In genomic region chr22:24437091-24437490, GRCh38 we compare ENCODE assay signal across 2 cellular contexts.
TF ChIP-seq lines count a peak whose summit lies in the region.

No MANE protein-coding gene starts in this region.

TF ChIP-seq in GM12878, 131 proteins besides CTCF, POLR2A, EP300 and RAD21:
- TF ChIP-seq RELB (IDR thresholded peaks at IDR 0.05; ENCODE audit: low read depth) (no peak), NFYA (IDR thresholded peaks at IDR 0.05; ENCODE audit: borderline replicate concordance, low read depth, low read length) (no peak), ZNF622 (IDR thresholded peaks at IDR 0.05) (no peak), SIN3A (IDR thresholded peaks at IDR 0.05; ENCODE audit: low read depth, low read length) (no peak), IKZF2 (IDR thresholded peaks at IDR 0.05) (no peak), DPF2 (IDR thresholded peaks at IDR 0.05) (no peak), ZBTB11 (CRISPR knock-in tag; IDR thresholded peaks at IDR 0.05) (no peak), TCF3 (IDR thresholded peaks at IDR 0.05; ENCODE audit: borderline replicate concordance, insufficient read depth, low read depth, low read length) (no peak), NFIC (IDR thresholded peaks at IDR 0.05; ENCODE audit: low read depth, low read length) (no peak), NR2C1 (IDR thresholded peaks at IDR 0.05) (no peak), ZNF384 (IDR thresholded peaks at IDR 0.05; ENCODE audit: borderline replicate concordance, low read depth, low read length) (no peak), ATF2 (IDR thresholded peaks at IDR 0.05; ENCODE audit: low read length) (no peak)
- TF ChIP-seq, protein P1, sequence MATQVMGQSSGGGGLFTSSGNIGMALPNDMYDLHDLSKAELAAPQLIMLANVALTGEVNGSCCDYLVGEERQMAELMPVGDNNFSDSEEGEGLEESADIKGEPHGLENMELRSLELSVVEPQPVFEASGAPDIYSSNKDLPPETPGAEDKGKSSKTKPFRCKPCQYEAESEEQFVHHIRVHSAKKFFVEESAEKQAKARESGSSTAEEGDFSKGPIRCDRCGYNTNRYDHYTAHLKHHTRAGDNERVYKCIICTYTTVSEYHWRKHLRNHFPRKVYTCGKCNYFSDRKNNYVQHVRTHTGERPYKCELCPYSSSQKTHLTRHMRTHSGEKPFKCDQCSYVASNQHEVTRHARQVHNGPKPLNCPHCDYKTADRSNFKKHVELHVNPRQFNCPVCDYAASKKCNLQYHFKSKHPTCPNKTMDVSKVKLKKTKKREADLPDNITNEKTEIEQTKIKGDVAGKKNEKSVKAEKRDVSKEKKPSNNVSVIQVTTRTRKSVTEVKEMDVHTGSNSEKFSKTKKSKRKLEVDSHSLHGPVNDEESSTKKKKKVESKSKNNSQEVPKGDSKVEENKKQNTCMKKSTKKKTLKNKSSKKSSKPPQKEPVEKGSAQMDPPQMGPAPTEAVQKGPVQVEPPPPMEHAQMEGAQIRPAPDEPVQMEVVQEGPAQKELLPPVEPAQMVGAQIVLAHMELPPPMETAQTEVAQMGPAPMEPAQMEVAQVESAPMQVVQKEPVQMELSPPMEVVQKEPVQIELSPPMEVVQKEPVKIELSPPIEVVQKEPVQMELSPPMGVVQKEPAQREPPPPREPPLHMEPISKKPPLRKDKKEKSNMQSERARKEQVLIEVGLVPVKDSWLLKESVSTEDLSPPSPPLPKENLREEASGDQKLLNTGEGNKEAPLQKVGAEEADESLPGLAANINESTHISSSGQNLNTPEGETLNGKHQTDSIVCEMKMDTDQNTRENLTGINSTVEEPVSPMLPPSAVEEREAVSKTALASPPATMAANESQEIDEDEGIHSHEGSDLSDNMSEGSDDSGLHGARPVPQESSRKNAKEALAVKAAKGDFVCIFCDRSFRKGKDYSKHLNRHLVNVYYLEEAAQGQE (IDR thresholded peaks at IDR 0.05; ENCODE audit: low read depth, low read length): no peak

TF ChIP-seq in HepG2, 621 proteins besides CTCF, POLR2A, EP300 and RAD21:
- TF ChIP-seq ZNF550 (CRISPR knock-in tag; IDR thresholded peaks at IDR 0.05; ENCODE audit: borderline replicate concordance) (no peak), KMT2A (CRISPR knock-in tag; IDR thresholded peaks at IDR 0.05) (no peak), REL (CRISPR knock-in tag; conservative IDR thresholded peaks at IDR 0.05) (no peak), THAP9 (CRISPR knock-in tag; IDR thresholded peaks at IDR 0.05; ENCODE audit: borderline replicate concordance) (no peak), ZNF574 (CRISPR knock-in tag; IDR thresholded peaks at IDR 0.05) (no peak), EHMT2 (IDR thresholded peaks at IDR 0.05; ENCODE audit: borderline replicate concordance, low read depth, low read length) (no peak), DNMT1 (CRISPR knock-in tag; IDR thresholded peaks at IDR 0.05) (no peak), KDM3A (CRISPR knock-in tag; IDR thresholded peaks at IDR 0.05; ENCODE audit: low read depth) (no peak), TOE1 (CRISPR knock-in tag; IDR thresholded peaks at IDR 0.05) (no peak), ZSCAN12 (CRISPR knock-in tag; IDR thresholded peaks at IDR 0.05) (no peak), ZNF652 (CRISPR knock-in tag; IDR thresholded peaks at IDR 0.05; ENCODE audit: borderline replicate concordance, low read depth) (no peak), ZNF468 (CRISPR knock-in tag; IDR thresholded peaks at IDR 0.05) (no peak), HOXA3 (CRISPR knock-in tag; IDR thresholded peaks at IDR 0.05) (no peak), PHF8 (CRISPR knock-in tag; IDR thresholded peaks at IDR 0.05) (no peak), ZNF441 (CRISPR knock-in tag; IDR thresholded peaks at IDR 0.05; ENCODE audit: borderline replicate concordance) (no peak)
